Comparison of ENCODE assay signal across 8 cellular contexts in genomic region chr10:110498087-110498981, GRCh38. TPM values are rescaled to one million over a fixed set of nuclear protein-coding genes. Genes with fewer than 3 reads are reported as not detected.
DNase-seq lines count a peak whose midpoint lies in the region; ATAC-seq and TF ChIP-seq lines count a peak whose summit lies in the region.

No MANE protein-coding gene starts in this region.

- no TSS peak for BruUV-seq in A673 (replicated peaks; lab: Mats Ljungman, UMichigan)

- peaks cover 3% of the 10 kb centered on the region for H3K36me3 ChIP-seq in A673 (ENCODE audit: insufficient read depth, low read length, poor library complexity, severe bottlenecking)

- peak overlapping the region; percentile 69 for H3K4me3 ChIP-seq in A673 (ENCODE audit: low read depth, low read length, poor library complexity, severe bottlenecking)

- no peaks in the 10 kb centered on the region for H3K27me3 ChIP-seq in A673 (replicated peaks; ENCODE audit: insufficient read depth, low read depth, low read length, poor library complexity)

- CTCF ChIA-PET in A673 (lab: Charles Lee) (interaction anchor here (0.7 to 1.1 kb wide), 2 partner anchors 9 to 144 kb away, joined by 3 to 4 read pairs; no protein-coding TSS in a partner anchor), RWPE1 (lab: Yijun Ruan, JAX) (interaction anchor here (0.6 to 3.3 kb wide), 13 partner anchors 12 to 195 kb away, joined by 3 to 18 read pairs (median 4); no protein-coding TSS in a partner anchor)

- H3K4me1 ChIP-seq in A673 (ENCODE audit: insufficient read depth, low read length, poor library complexity, severe bottlenecking): peaks cover 43% of the 10 kb centered on the region

- H3K27me3 Mint-ChIP-seq in activated naive CD4-positive, alpha-beta T cell treated with anti-CD3 and anti-CD28 coated beads, Interleukin-2, amount 50 U/mL, for 24 hours: no peaks in the 10 kb centered on the region

- H3K4me1 Mint-ChIP-seq in activated naive CD4-positive, alpha-beta T cell treated with anti-CD3 and anti-CD28 coated beads, Interleukin-2, amount 50 U/mL, for 24 hours: peaks cover 63% of the 10 kb centered on the region

- H3K27ac Mint-ChIP-seq in activated naive CD4-positive, alpha-beta T cell treated with anti-CD3 and anti-CD28 coated beads, Interleukin-2, amount 50 U/mL, for 24 hours: peak overlapping the region; percentile 90

- H3K36me3 Mint-ChIP-seq in activated naive CD4-positive, alpha-beta T cell treated with anti-CD3 and anti-CD28 coated beads, Interleukin-2, amount 50 U/mL, for 24 hours: peaks cover 24% of the 10 kb centered on the region

- POLR2A ChIA-PET in A673 (lab: Charles Lee; ENCODE audit: low non-redundant PET): interaction anchor here (0.6 to 0.7 kb wide), 2 partner anchors 43 to 569 kb away, joined by 4 to 9 read pairs; no protein-coding TSS in a partner anchor
- POLR2A ChIA-PET in RWPE1 (lab: Yijun Ruan, JAX; ENCODE audit: low non-redundant PET): interaction anchor here (1.1 to 2.1 kb wide), 3 partner anchors 99 to 144 kb away, joined by 3 to 6 read pairs (median 4); no protein-coding TSS in a partner anchor

- H3K27ac ChIP-seq in A673 (ENCODE audit: low read depth, low read length, poor library complexity, severe bottlenecking) (peak overlapping the region; percentile 89), RWPE1 (peak overlapping the region; percentile 89)

- DNase-seq in A673 (ENCODE audit: low spot score) (peak; percentile 75), RWPE1 (ENCODE audit: low spot score) (no peak), left ventricle myocardium superior (peak; percentile 78), sciatic nerve (ENCODE audit: low spot score) (peak; percentile 74), EL (no peak)

- intact Hi-C loops in A673 (cut with micrococcal nuclease; ENCODE audit: unreplicated experiment) (loop anchor here (2.0 to 5.0 kb wide), 2 partner anchors 38 to 191 kb away; no protein-coding TSS in a partner anchor), left ventricle myocardium superior (cut with micrococcal nuclease) (no loop called here), sciatic nerve (cut with DNase I) (no loop called here)

- peak; percentile 11 for ATAC-seq in GM18858 (IDR thresholded peaks at IDR 0.05; ENCODE audit: unreplicated experiment)
- peak; percentile 12 for ATAC-seq in HG03095 (IDR thresholded peaks at IDR 0.05; ENCODE audit: unreplicated experiment)
- no peak for ATAC-seq in left ventricle myocardium superior
- no peak for ATAC-seq in sciatic nerve

- TF ChIP-seq CTCF in A673 (conservative IDR thresholded peaks at IDR 0.05; ENCODE audit: low read depth, low read length) (no peak), RWPE1 (conservative IDR thresholded peaks at IDR 0.05; ENCODE audit: low read depth) (0 out of 2 replicates have a peak, but pooled peaks have one; percentile 16)

- peak overlapping the region; percentile 91 for H3K4me3 Mint-ChIP-seq in activated naive CD4-positive, alpha-beta T cell treated with anti-CD3 and anti-CD28 coated beads, Interleukin-2, amount 50 U/mL, for 24 hours

- H3K9me3 ChIP-seq in A673 (ENCODE audit: low read depth, low read length, poor library complexity, severe bottlenecking): no peaks in the 10 kb centered on the region

- no peaks in the 10 kb centered on the region for H3K9me3 Mint-ChIP-seq in activated naive CD4-positive, alpha-beta T cell treated with anti-CD3 and anti-CD28 coated beads, Interleukin-2, amount 50 U/mL, for 24 hours

RNA-seq across cellular contexts. Expression of gene DUSP5, which starts 0.6 kb away (rescaled TPM):
- total RNA-seq in A673 (2021) (23.2 and 29.3 TPM in 2 replicates), left ventricle myocardium superior (7.1 TPM), sciatic nerve (53.5 TPM)

Comparison
In these comparisons a context has a peak if more than half of its experiments do, and no peak if none do; other contexts are left out.
1. DNase-seq: peak in A673 (single experiment), left ventricle myocardium superior (single experiment) and sciatic nerve (single experiment); none in RWPE1 (single experiment) and EL (single experiment).
2. ATAC-seq: peak in GM18858 (single experiment) and HG03095 (single experiment); none in left ventricle myocardium superior (single experiment) and sciatic nerve (single experiment).